ENCODE assay signal across 8 cellular contexts in genomic region chr18:23879966-23880565, GRCh38.
"Had no signal": no experiment of that assay in that cellular context is flagged by ENCODE, and none has a peak within 500 bp of the region (broad histone marks: within the 10 kb centered on the region; RNA-seq: fewer than 3 reads in every experiment).

No MANE protein-coding gene starts in this region.

- ATAC-seq: GM23338, HepG2 had no signal

- H3K9me3 Mint-ChIP-seq: GM23338, H9, IgD-negative memory B cell had no signal

- H3K27ac ChIP-seq: HL-60 had no signal

- H3K4me3 ChIP-seq: GM23338 had no signal

- H3K36me3 Mint-ChIP-seq: IgD-negative memory B cell had no signal

- FAIRE-seq: H1, H54, HepG2 had no signal

- DNase-seq: H9, HCEC 1CT had no signal

- H3K27ac Mint-ChIP-seq: GM23338, H9 had no signal

- H2AFZ ChIP-seq: GM23338 had no signal

- H3K4me3 Mint-ChIP-seq: GM23338, H9, IgD-negative memory B cell had no signal

- H3K4me2 ChIP-seq: GM23338 had no signal
